ENCODE assay signal across 1 cellular context in genomic region chr15:68518785-68519430, GRCh38.
TF ChIP-seq lines count a peak whose summit lies in the region.

No MANE protein-coding gene starts in this region.

TF ChIP-seq in H1, 55 proteins besides CTCF, POLR2A, EP300 and RAD21:
- no peak for TF ChIP-seq KDM4A (IDR thresholded peaks at IDR 0.05; ENCODE audit: low read depth, low read length, severe bottlenecking)
- no peak for TF ChIP-seq GABPA (IDR thresholded peaks at IDR 0.05; ENCODE audit: borderline replicate concordance, insufficient read depth, low read length)
- TF ChIP-seq CHD1 (IDR thresholded peaks at IDR 0.05; ENCODE audit: low read depth, low read length): no peak
- TF ChIP-seq USF2 (IDR thresholded peaks at IDR 0.05; ENCODE audit: low read length): no peak
- no peak for TF ChIP-seq SIN3A (conservative IDR thresholded peaks at IDR 0.05 in 1 of 2, IDR thresholded peaks at IDR 0.05 in 1 of 2; ENCODE audit: low read depth in 1 of 2, low read length in 2 of 2)
- TF ChIP-seq ZNF274 (IDR thresholded peaks at IDR 0.05; ENCODE audit: borderline replicate concordance, extremely low read depth, low read length): no peak
- TF ChIP-seq CEBPB (IDR thresholded peaks at IDR 0.05; ENCODE audit: low read depth, low read length): no peak
- TF ChIP-seq CHD7 (IDR thresholded peaks at IDR 0.05; ENCODE audit: insufficient replicate concordance, low read length): no peak
- TF ChIP-seq MAFK (IDR thresholded peaks at IDR 0.05; ENCODE audit: low read depth, low read length): no peak
- TF ChIP-seq RBBP5 (IDR thresholded peaks at IDR 0.05; ENCODE audit: borderline replicate concordance, low read depth, low read length): no peak
- no peak for TF ChIP-seq SIRT6 (IDR thresholded peaks at IDR 0.05; ENCODE audit: low read length)
